Comparison of ENCODE assay signal across 8 cellular contexts in the genomic region with DNA sequence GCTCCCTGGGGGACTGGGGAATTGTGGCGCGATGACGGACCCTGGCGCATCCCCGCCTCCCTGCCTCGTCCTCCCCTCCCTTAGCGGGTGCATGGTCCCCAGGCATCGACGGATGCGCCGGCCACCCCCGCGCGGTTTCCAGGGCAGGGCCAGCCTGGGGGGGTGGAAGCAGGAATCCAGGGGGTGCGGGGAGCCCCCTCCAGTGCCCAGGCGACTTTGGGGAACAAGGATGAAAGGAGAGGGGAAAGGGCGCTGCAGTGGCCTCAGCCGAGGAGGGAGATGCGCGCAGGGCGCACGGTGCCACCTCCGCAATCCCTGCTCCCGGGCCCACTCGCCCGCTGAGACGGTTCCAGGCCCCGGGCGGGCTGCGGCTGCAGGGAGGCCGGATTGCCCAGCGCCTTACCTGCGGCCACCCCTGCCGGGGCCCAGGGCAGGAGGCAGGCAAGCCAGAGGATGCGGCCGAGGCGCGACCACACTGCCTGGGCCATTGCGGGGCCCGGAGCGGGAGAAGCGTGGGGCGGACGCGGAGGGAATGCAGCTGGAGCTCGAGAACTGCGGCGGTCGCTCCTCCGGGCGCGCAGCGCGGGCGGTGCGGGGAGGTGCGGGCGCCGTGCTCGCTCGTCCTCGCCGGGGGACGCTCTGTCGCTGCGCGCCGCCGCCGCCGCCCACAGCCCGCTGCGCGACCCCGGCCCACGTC. TPM values are rescaled to one million over a fixed set of nuclear protein-coding genes. Genes with fewer than 3 reads are reported as not detected.
DNase-seq lines count a peak whose midpoint lies in the region; ATAC-seq and TF ChIP-seq lines count a peak whose summit lies in the region.

A gene with protein sequence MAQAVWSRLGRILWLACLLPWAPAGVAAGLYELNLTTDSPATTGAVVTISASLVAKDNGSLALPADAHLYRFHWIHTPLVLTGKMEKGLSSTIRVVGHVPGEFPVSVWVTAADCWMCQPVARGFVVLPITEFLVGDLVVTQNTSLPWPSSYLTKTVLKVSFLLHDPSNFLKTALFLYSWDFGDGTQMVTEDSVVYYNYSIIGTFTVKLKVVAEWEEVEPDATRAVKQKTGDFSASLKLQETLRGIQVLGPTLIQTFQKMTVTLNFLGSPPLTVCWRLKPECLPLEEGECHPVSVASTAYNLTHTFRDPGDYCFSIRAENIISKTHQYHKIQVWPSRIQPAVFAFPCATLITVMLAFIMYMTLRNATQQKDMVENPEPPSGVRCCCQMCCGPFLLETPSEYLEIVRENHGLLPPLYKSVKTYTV (minus strand): TSS at position 641 of the 697 bp plus-strand sequence. CDS start 153 bp downstream, at position 488.

- TF ChIP-seq CTCF in AG09309 (IDR thresholded peaks at IDR 0.05; ENCODE audit: control insufficient read depth, insufficient read depth, low read depth, low read length, missing control alignments) (no peak), HCT116 (IDR thresholded peaks at IDR 0.05 in 2 of 3, conservative IDR thresholded peaks at IDR 0.05 in 1 of 3; ENCODE audit: borderline replicate concordance in 1 of 3, insufficient read depth in 1 of 3, low read depth in 2 of 3, low read length in 2 of 3) (no peak), astrocyte of the spinal cord (IDR thresholded peaks at IDR 0.05; ENCODE audit: low read depth, low read length) (no peak)

- H2BK15ac ChIP-seq in mesenchymal stem cell (ENCODE audit: low read depth, poor library complexity, severe bottlenecking), result peak within 1 kb of the TSS; percentile 45

- no TSS peak for BruUV-seq in HCT116 (replicated peaks; lab: Mats Ljungman, UMichigan)

- no peak within 1 kb of the TSS for H3K27ac ChIP-seq in HCT116 (ENCODE audit: low read depth, low read length)
- no peak within 1 kb of the TSS for H3K27ac ChIP-seq in mesenchymal stem cell (ENCODE audit: low read length, poor library complexity, severe bottlenecking)

- RAD21 ChIA-PET in HCT116 (lab: Charles Lee; ENCODE audit: low non-redundant PET in 1 of 2, low total read pairs in 2 of 2, uncharacterized antibody in 2 of 2, unreplicated experiment in 2 of 2), result no interaction called here

- no peaks in the 10 kb centered on the region for H3K9me2 ChIP-seq in HCT116 (ENCODE audit: insufficient read depth)

- whole genome bisulfite sequencing in mesenchymal stem cell, result 7% methylated on average over 42 of the region's 76 CpGs

- H4K8ac ChIP-seq in mesenchymal stem cell (ENCODE audit: low read length), result peak within 1 kb of the TSS; percentile 22

- CTCF ChIA-PET in HCT116 (lab: Charles Lee), result interaction anchor here (0.6 kb wide), 1 partner anchor 258 kb away, joined by 3 read pairs; no protein-coding TSS in a partner anchor

- H3K79me2 ChIP-seq in HCT116 (ENCODE audit: insufficient read depth, low read length), result no peaks in the 10 kb centered on the region

- H3K18ac ChIP-seq in mesenchymal stem cell (ENCODE audit: low read depth in 1 of 2, low read length in 2 of 2), result peak within 1 kb of the TSS; percentile 28 to 37

- H3K14ac ChIP-seq in mesenchymal stem cell (ENCODE audit: low read length in 2 of 2), result peak within 1 kb of the TSS in 1 of 2 experiments; percentile 42

- no peak for ATAC-seq in HCT116
- ATAC-seq in GM18907 (IDR thresholded peaks at IDR 0.05; ENCODE audit: unreplicated experiment), result no peak
- no peak for ATAC-seq in GM18858 (IDR thresholded peaks at IDR 0.05; ENCODE audit: unreplicated experiment)

- no peaks in the 10 kb centered on the region for H3K79me1 ChIP-seq in mesenchymal stem cell (replicated peaks; ENCODE audit: low read length, poor library complexity, severe bottlenecking)

- in situ Hi-C loops in astrocyte of the spinal cord (cut with HindIII; ENCODE audit: low sequenced_read_pairs), result no loop called here

- POLR2A ChIA-PET in HCT116 (lab: Charles Lee), result no interaction called here

- no peak within 1 kb of the TSS for H2AK5ac ChIP-seq in mesenchymal stem cell (ENCODE audit: low read length, severe bottlenecking)

- no peak for TF ChIP-seq POLR2A in HCT116 (IDR thresholded peaks at IDR 0.05; ENCODE audit: borderline replicate concordance, extremely low read depth, insufficient read depth, insufficient read length)

- H2BK12ac ChIP-seq in mesenchymal stem cell (ENCODE audit: low read length in 2 of 2), result peak within 1 kb of the TSS in 1 of 2 experiments; percentile 29

- no peak within 1 kb of the TSS for H3K23ac ChIP-seq in mesenchymal stem cell (ENCODE audit: low read length in 2 of 2)

- H3K27me3 ChIP-seq in HCT116 (ENCODE audit: insufficient read depth, low read length), result no peaks in the 10 kb centered on the region
- H3K27me3 ChIP-seq in mesenchymal stem cell (ENCODE audit: control insufficient read depth in 1 of 2, insufficient read depth in 1 of 2, low read length in 2 of 2), result peaks cover 21 to 45% of the 10 kb centered on the region in 2 experiments

- no peak for DNase-seq in AG09309 (ENCODE audit: low read depth)
- DNase-seq in HCT116 (ENCODE audit: low read depth, low spot score), result no peak
- DNase-seq in astrocyte of the spinal cord (ENCODE audit: low read depth, low spot score), result no peak
- no peak for DNase-seq in mesenchymal stem cell
- no peak for DNase-seq in T-helper 9 cell
- no peak for DNase-seq in NCI-H2081 (lab: John Stamatoyannopoulos, UW)

- H3K36me3 ChIP-seq in HCT116 (ENCODE audit: control insufficient read depth in 1 of 2, insufficient read depth in 2 of 2, low read length in 2 of 2) (no peaks in the 10 kb centered on the region), mesenchymal stem cell (ENCODE audit: control insufficient read depth in 1 of 2, insufficient read depth in 2 of 2, low read depth in 1 of 2, low read length in 2 of 2) (no peaks in the 10 kb centered on the region)

- H4K20me1 ChIP-seq in HCT116 (ENCODE audit: insufficient read depth), result no peaks in the 10 kb centered on the region

- intact Hi-C loops in HCT116 (cut with micrococcal nuclease), result no loop called here

- H3K9me3 ChIP-seq in HCT116 (ENCODE audit: control insufficient read depth in 1 of 2, insufficient read depth in 1 of 2, low read depth in 1 of 2, low read length in 2 of 2) (no peaks in the 10 kb centered on the region), mesenchymal stem cell (ENCODE audit: control insufficient read depth, low read length) (no peaks in the 10 kb centered on the region)

- no peak for TF ChIP-seq RAD21 in HCT116 (IDR thresholded peaks at IDR 0.05; ENCODE audit: low read depth)

- no peak within 1 kb of the TSS for H3K4ac ChIP-seq in mesenchymal stem cell (ENCODE audit: low read depth in 1 of 2, low read length in 2 of 2)

- H2AFZ ChIP-seq in HCT116 (ENCODE audit: low read depth, low read length, poor library complexity, severe bottlenecking) (no peak within 1 kb of the TSS), mesenchymal stem cell (ENCODE audit: low read depth, low read length) (peak within 1 kb of the TSS; percentile 8)

- H3K4me3 ChIP-seq in AG09309 (ENCODE audit: control insufficient read depth, low read depth, low read length) (peak within 1 kb of the TSS; percentile 60), HCT116 (replicated peaks in 1 of 2; ENCODE audit: low read depth in 1 of 2, low read length in 2 of 2) (0 out of 4 replicates have a peak within 1 kb of the TSS, but pooled peaks of 1 of the 2 experiments have one; percentile 16), astrocyte of the spinal cord (ENCODE audit: low read depth, low read length) (peak within 1 kb of the TSS; percentile 36), mesenchymal stem cell (ENCODE audit: insufficient read depth in 1 of 2, low read depth in 1 of 2, low read length in 2 of 2) (peak within 1 kb of the TSS; percentile 51 to 62)

- H3K4me2 ChIP-seq in HCT116 (ENCODE audit: low read length) (peak within 1 kb of the TSS; percentile 57), mesenchymal stem cell (ENCODE audit: low read length, poor library complexity, severe bottlenecking) (peak within 1 kb of the TSS; percentile 97)

- H2BK5ac ChIP-seq in mesenchymal stem cell (ENCODE audit: low read depth, low read length, poor library complexity, severe bottlenecking), result peak within 1 kb of the TSS; percentile 49

- no peak within 1 kb of the TSS for H2BK120ac ChIP-seq in mesenchymal stem cell (ENCODE audit: low read depth, low read length)

- H3K9ac ChIP-seq in HCT116 (ENCODE audit: low read length) (no peak within 1 kb of the TSS), mesenchymal stem cell (ENCODE audit: low read length) (no peak within 1 kb of the TSS)

- H3K4me1 ChIP-seq in HCT116 (ENCODE audit: control insufficient read depth in 1 of 2, insufficient read depth in 2 of 2, low read length in 2 of 2) (peaks cover 27 to 34% of the 10 kb centered on the region in 2 experiments), mesenchymal stem cell (ENCODE audit: control insufficient read depth, insufficient read depth, low read depth, low read length) (peaks cover 33% of the 10 kb centered on the region)

- H4K91ac ChIP-seq in mesenchymal stem cell (ENCODE audit: low read length), result no peak within 1 kb of the TSS

TF ChIP-seq in HCT116, 20 proteins besides CTCF, POLR2A, EP300 and RAD21 (continues in another document):
- TF ChIP-seq ELF1 (IDR thresholded peaks at IDR 0.05; ENCODE audit: borderline replicate concordance, low read depth) (no peak), FOSL1 (IDR thresholded peaks at IDR 0.05; ENCODE audit: low read depth) (no peak)
- TF ChIP-seq, protein P1, sequence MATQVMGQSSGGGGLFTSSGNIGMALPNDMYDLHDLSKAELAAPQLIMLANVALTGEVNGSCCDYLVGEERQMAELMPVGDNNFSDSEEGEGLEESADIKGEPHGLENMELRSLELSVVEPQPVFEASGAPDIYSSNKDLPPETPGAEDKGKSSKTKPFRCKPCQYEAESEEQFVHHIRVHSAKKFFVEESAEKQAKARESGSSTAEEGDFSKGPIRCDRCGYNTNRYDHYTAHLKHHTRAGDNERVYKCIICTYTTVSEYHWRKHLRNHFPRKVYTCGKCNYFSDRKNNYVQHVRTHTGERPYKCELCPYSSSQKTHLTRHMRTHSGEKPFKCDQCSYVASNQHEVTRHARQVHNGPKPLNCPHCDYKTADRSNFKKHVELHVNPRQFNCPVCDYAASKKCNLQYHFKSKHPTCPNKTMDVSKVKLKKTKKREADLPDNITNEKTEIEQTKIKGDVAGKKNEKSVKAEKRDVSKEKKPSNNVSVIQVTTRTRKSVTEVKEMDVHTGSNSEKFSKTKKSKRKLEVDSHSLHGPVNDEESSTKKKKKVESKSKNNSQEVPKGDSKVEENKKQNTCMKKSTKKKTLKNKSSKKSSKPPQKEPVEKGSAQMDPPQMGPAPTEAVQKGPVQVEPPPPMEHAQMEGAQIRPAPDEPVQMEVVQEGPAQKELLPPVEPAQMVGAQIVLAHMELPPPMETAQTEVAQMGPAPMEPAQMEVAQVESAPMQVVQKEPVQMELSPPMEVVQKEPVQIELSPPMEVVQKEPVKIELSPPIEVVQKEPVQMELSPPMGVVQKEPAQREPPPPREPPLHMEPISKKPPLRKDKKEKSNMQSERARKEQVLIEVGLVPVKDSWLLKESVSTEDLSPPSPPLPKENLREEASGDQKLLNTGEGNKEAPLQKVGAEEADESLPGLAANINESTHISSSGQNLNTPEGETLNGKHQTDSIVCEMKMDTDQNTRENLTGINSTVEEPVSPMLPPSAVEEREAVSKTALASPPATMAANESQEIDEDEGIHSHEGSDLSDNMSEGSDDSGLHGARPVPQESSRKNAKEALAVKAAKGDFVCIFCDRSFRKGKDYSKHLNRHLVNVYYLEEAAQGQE (IDR thresholded peaks at IDR 0.05; ENCODE audit: low read depth), result no peak

RNA-seq across cellular contexts. Expression of the gene that starts here (rescaled TPM):
- not detected for total RNA-seq in HCT116 (2021; ENCODE audit: unreplicated experiment)
- 0.09 and 0.20 TPM in 2 replicates for polyA plus RNA-seq in HCT116 (2012)
- polyA plus RNA-seq in mesenchymal stem cell (2013, experiment 1 of 2), result 0.54 TPM
- 0.32 TPM for polyA plus RNA-seq in mesenchymal stem cell (2013, experiment 2 of 2)
